ENCODE assay signal across 25 cellular contexts in the genomic region with DNA sequence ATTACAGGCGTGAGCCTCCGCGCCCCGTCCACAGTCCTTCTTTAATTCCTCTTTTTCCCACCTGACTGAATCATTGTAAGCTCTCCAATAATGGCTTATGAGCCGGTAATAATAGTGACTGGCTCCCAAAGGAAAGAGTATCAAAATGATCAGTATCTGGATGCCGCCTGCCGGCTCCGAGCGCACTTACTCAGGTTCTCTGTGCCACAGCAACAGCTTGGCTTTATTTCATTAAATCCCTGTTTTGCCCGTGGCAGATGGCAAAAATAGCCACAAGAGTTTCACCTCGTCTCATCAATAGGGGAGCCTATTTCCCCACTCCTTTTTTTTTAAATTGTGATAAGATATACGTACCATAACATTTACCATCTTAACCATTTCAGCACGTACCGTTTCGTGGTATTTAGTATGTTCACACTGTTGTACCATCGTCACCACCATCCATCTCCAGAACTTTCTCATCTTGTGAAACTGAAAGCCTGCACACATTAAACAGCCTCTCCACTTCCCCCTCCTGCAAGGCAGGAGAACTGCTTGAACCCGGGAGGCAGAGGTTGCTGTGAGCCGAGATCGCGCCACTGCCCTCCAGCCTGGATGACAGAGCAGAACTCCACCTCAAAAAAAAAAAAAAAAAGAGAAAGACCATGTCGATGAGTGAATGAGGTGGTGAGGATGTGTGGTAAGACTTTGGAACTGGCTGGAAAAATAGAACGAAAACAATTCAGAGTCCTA.
DNase-seq lines count a peak whose midpoint lies in the region; ATAC-seq and TF ChIP-seq lines count a peak whose summit lies in the region.
"Had no signal": no experiment of that assay in that cellular context is flagged by ENCODE, and none has a peak within 500 bp of the region (broad histone marks: within the 10 kb centered on the region; RNA-seq: fewer than 3 reads in every experiment).

No MANE protein-coding gene starts in this region.

- DNase-seq in BE2C (peak; percentile 28), HFFc6 (no peak), NOMO-1 treated with DMSO at 0.1 percent for 48 hours (lab: John Stamatoyannopoulos, UW; ENCODE audit: unreplicated experiment) (peak; percentile 88), hepatocyte (ENCODE audit: low spot score) (no peak), NCI-H510A treated with DMSO at 0.1 percent for 48 hours (lab: John Stamatoyannopoulos, UW) (no peak)
- DNase-seq: ACHN; activated CD4-positive, alpha-beta T cell treated with anti-CD3 and anti-CD28 coated beads, Interleukin-2, amount 10 ng/mL, durations not matched to agents 24 days and 14 days; activated CD8-positive, alpha-beta memory T cell treated with anti-CD3 and anti-CD28 coated beads, Interleukin-2, amount 50 U/mL, for 4 hours; activated gamma-delta T cell treated with Interleukin-2 at 50 U/mL for 16 hours; effector memory CD8-positive, alpha-beta T cell; esophagus squamous epithelium; gastrocnemius medialis; NCI-H1105 treated with DMSO at 0.1 percent for 48 hours; NCI-H2107; stimulated activated CD4-positive, alpha-beta T cell treated with anti-CD3 and anti-CD28 coated beads, Interleukin-1b, Interleukin-23, amount 100 ng/mL, for 48 hours; T-helper 17 cell; testis had no signal

- ATAC-seq in HG03439 (IDR thresholded peaks at IDR 0.05; ENCODE audit: unreplicated experiment) (no peak), gastroesophageal sphincter (no peak), GM18502 (IDR thresholded peaks at IDR 0.05; ENCODE audit: poor library complexity, unreplicated experiment) (no peak)
- ATAC-seq: effector memory CD8-positive, alpha-beta T cell; gastrocnemius medialis; T-helper 17 cell had no signal

- H3K27me3 ChIP-seq in BE2C (no peaks in the 10 kb centered on the region), hepatocyte (no peaks in the 10 kb centered on the region), gastroesophageal sphincter (no peaks in the 10 kb centered on the region)
- H3K27me3 ChIP-seq: adrenal gland; BLaER1 treated with 17β-estradiol and CSF1 and Interleukin-3, amounts not matched to agents 10 nM and 100 nM; esophagus squamous epithelium; gastrocnemius medialis; testis had no signal

- H3K9me3 Mint-ChIP-seq in HFFc6, result no peaks in the 10 kb centered on the region
- H3K9me3 Mint-ChIP-seq: activated CD4-positive, alpha-beta T cell treated with anti-CD3 and anti-CD28 coated beads, Interleukin-2, amount 10 ng/mL, durations not matched to agents 24 days and 14 days; effector memory CD8-positive, alpha-beta T cell; neural crest cell had no signal

- no peak overlapping the region for H2AFZ ChIP-seq in hepatocyte

- H3K4me1 Mint-ChIP-seq in HFFc6 (ENCODE audit: low read depth), result peaks cover 16% of the 10 kb centered on the region
- H3K4me1 Mint-ChIP-seq: activated CD4-positive, alpha-beta T cell treated with anti-CD3 and anti-CD28 coated beads, Interleukin-2, amount 10 ng/mL, durations not matched to agents 24 days and 14 days had no signal

- no peaks in the 10 kb centered on the region for H4K20me1 ChIP-seq in hepatocyte (ENCODE audit: insufficient read depth, poor library complexity, severe bottlenecking)
- H4K20me1 ChIP-seq: BLaER1 treated with 17β-estradiol and CSF1 and Interleukin-3, amounts not matched to agents 10 nM and 100 nM had no signal

- no peaks in the 10 kb centered on the region for H3K9me2 ChIP-seq in hepatocyte (replicated peaks; ENCODE audit: insufficient read depth)

- no peaks in the 10 kb centered on the region for H3K9me3 ChIP-seq in BE2C
- no peaks in the 10 kb centered on the region for H3K9me3 ChIP-seq in hepatocyte (ENCODE audit: low read depth)
- H3K9me3 ChIP-seq in gastroesophageal sphincter, result no peaks in the 10 kb centered on the region
- H3K9me3 ChIP-seq: adrenal gland, esophagus squamous epithelium, gastrocnemius medialis, HAP-1, testis had no signal

- TF ChIP-seq POLR2A in gastroesophageal sphincter (IDR thresholded peaks at IDR 0.05), result no peak

- TF ChIP-seq CTCF in BE2C (IDR thresholded peaks at IDR 0.05; ENCODE audit: low read depth, low read length) (peak; percentile 32; the same call in 1 of the 2 replicates), HFFc6 (IDR thresholded peaks at IDR 0.05) (no peak), hepatocyte (IDR thresholded peaks at IDR 0.05; ENCODE audit: poor library complexity) (no peak), gastroesophageal sphincter (IDR thresholded peaks at IDR 0.05) (no peak)

- H3K4me2 ChIP-seq in hepatocyte, result no peak overlapping the region
- H3K4me2 ChIP-seq: BLaER1 treated with 17β-estradiol and CSF1 and Interleukin-3, amounts not matched to agents 10 nM and 100 nM had no signal

- H3K27ac Mint-ChIP-seq in HFFc6, result peak overlapping the region; percentile 93
- H3K27ac Mint-ChIP-seq: activated CD4-positive, alpha-beta T cell treated with anti-CD3 and anti-CD28 coated beads, Interleukin-2, amount 10 ng/mL, durations not matched to agents 24 days and 14 days; effector memory CD8-positive, alpha-beta T cell; T-helper 17 cell had no signal

- TF ChIP-seq EP300 in gastroesophageal sphincter (IDR thresholded peaks at IDR 0.05), result no peak

- H3K36me3 ChIP-seq in BE2C, result no peaks in the 10 kb centered on the region
- H3K36me3 ChIP-seq in hepatocyte (replicated peaks; ENCODE audit: insufficient read depth, low read depth), result no peaks in the 10 kb centered on the region
- no peaks in the 10 kb centered on the region for H3K36me3 ChIP-seq in gastroesophageal sphincter
- H3K36me3 ChIP-seq: adrenal gland; BLaER1 treated with 17β-estradiol and CSF1 and Interleukin-3, amounts not matched to agents 10 nM and 100 nM; esophagus squamous epithelium; gastrocnemius medialis; HAP-1 had no signal

- 92% methylated on average over 21 of the region's 22 CpGs for WGBS in hepatocyte (ENCODE audit: low lambda C conversion rate, missing lambda C conversion rate)
- 85 to 88% methylated on average over 12 to 13 of the region's 22 CpGs for WGBS in gastroesophageal sphincter (ENCODE audit: low coverage in 1 of 2), 2 donors

- no peaks in the 10 kb centered on the region for H3K79me2 ChIP-seq in hepatocyte

- peak overlapping the region; percentile 83 for H3K27ac ChIP-seq in hepatocyte
- H3K27ac ChIP-seq in gastroesophageal sphincter, result no peak overlapping the region
- H3K27ac ChIP-seq: BLaER1 treated with 17β-estradiol and CSF1 and Interleukin-3, amounts not matched to agents 10 nM and 100 nM; SK-N-MC; testis had no signal

- peaks cover 12% of the 10 kb centered on the region for H3K27me3 Mint-ChIP-seq in HFFc6 (ENCODE audit: insufficient read depth)

- H3K36me3 Mint-ChIP-seq in HFFc6 (ENCODE audit: low read depth), result no peaks in the 10 kb centered on the region

- H3K4me3 Mint-ChIP-seq in HFFc6, result no peak overlapping the region
- H3K4me3 Mint-ChIP-seq: activated CD4-positive, alpha-beta T cell treated with anti-CD3 and anti-CD28 coated beads, Interleukin-2, amount 10 ng/mL, durations not matched to agents 24 days and 14 days; effector memory CD8-positive, alpha-beta T cell; neural crest cell; T-helper 17 cell had no signal

- no peak overlapping the region for H3K4me3 ChIP-seq in BE2C (ENCODE audit: low read depth, low read length)
- no peak overlapping the region for H3K4me3 ChIP-seq in hepatocyte
- no peak overlapping the region for H3K4me3 ChIP-seq in gastroesophageal sphincter
- H3K4me3 ChIP-seq: adrenal gland; BLaER1 treated with 17β-estradiol and CSF1 and Interleukin-3, amounts not matched to agents 10 nM and 100 nM; HAP-1; SK-N-MC; testis had no signal

- H3K4me1 ChIP-seq in BE2C (no peaks in the 10 kb centered on the region), hepatocyte (ENCODE audit: insufficient read depth) (no peaks in the 10 kb centered on the region), gastroesophageal sphincter (no peaks in the 10 kb centered on the region)
- H3K4me1 ChIP-seq: adrenal gland, HAP-1, testis had no signal

Comparison
In these comparisons a context has a peak if more than half of its experiments do, and no peak if none do; other contexts are left out.
1. DNase-seq: peak in BE2C (single experiment) and NOMO-1 treated with DMSO at 0.1 percent for 48 hours (single experiment); none in HFFc6 (single experiment), hepatocyte (single experiment) and NCI-H510A treated with DMSO at 0.1 percent for 48 hours (single experiment).